In genomic region chr14:68081489-68081888, GRCh38 we compare ENCODE assay signal across 20 cellular contexts.
DNase-seq lines count a peak whose midpoint lies in the region; ATAC-seq, FAIRE-seq and TF ChIP-seq lines count a peak whose summit lies in the region.
"Had no signal": no experiment of that assay in that cellular context is flagged by ENCODE, and none has a peak within 500 bp of the region (broad histone marks: within the 10 kb centered on the region; RNA-seq: fewer than 3 reads in every experiment).

No MANE protein-coding gene starts in this region.

- TF ChIP-seq POLR2A in GM12891 (IDR thresholded peaks at IDR 0.05; ENCODE audit: low read depth, low read length) = no peak

- no peak for ATAC-seq in memory B cell (ENCODE audit: low read depth)
- ATAC-seq in GM18519 (IDR thresholded peaks at IDR 0.05; ENCODE audit: low FRiP score, unreplicated experiment) = no peak
- ATAC-seq in natural killer cell treated with Interleukin-12 subunit alpha and Interleukin-12 subunit beta and Interleukin-15 and Interleukin-18, amount 100 ng/mL, for 72 hours = no peak

- FAIRE-seq in GM12891 (lab: Jason Lieb, UNC) = peak; percentile 5

- H3K4me1 Mint-ChIP-seq in memory B cell (peaks cover 15% of the 10 kb centered on the region), CD14-positive monocyte (peaks cover 7% of the 10 kb centered on the region)
- H3K4me1 Mint-ChIP-seq in natural killer cell treated with Interleukin-12 subunit alpha and Interleukin-12 subunit beta and Interleukin-15 and Interleukin-18, amount 100 ng/mL, for 72 hours (ENCODE audit: low read depth in 2 of 2) = no peaks in the 10 kb centered on the region

- H3K27ac Mint-ChIP-seq in memory B cell (no peak overlapping the region), CD14-positive monocyte (no peak overlapping the region)
- no peak overlapping the region for H3K27ac Mint-ChIP-seq in natural killer cell treated with Interleukin-12 subunit alpha and Interleukin-12 subunit beta and Interleukin-15 and Interleukin-18, amount 100 ng/mL, for 72 hours

- TF ChIP-seq CTCF in CD14-positive monocyte (IDR thresholded peaks at IDR 0.05) = no peak

- peaks cover 4% of the 10 kb centered on the region for H3K36me3 Mint-ChIP-seq in memory B cell
- H3K36me3 Mint-ChIP-seq in CD14-positive monocyte = no peaks in the 10 kb centered on the region
- no peaks in the 10 kb centered on the region for H3K36me3 Mint-ChIP-seq in natural killer cell treated with Interleukin-12 subunit alpha and Interleukin-12 subunit beta and Interleukin-15 and Interleukin-18, amount 100 ng/mL, for 72 hours

- H3K27me3 Mint-ChIP-seq in memory B cell (no peaks in the 10 kb centered on the region), CD14-positive monocyte (ENCODE audit: low read depth in 3 of 3) (peaks cover 0 to 3% (median 0%) of the 10 kb centered on the region in 3 donors)
- no peaks in the 10 kb centered on the region for H3K27me3 Mint-ChIP-seq in natural killer cell treated with Interleukin-12 subunit alpha and Interleukin-12 subunit beta and Interleukin-15 and Interleukin-18, amount 100 ng/mL, for 72 hours

- H3K4me3 Mint-ChIP-seq in memory B cell (peak overlapping the region; percentile 25), CD14-positive monocyte (peak overlapping the region in 1 of 2 donors; percentile 27)
- H3K4me3 Mint-ChIP-seq in natural killer cell treated with Interleukin-12 subunit alpha and Interleukin-12 subunit beta and Interleukin-15 and Interleukin-18, amount 100 ng/mL, for 72 hours = no peak overlapping the region

- DNase-seq in GM12891 (ENCODE audit: insufficient read length, low spot score) (no peak), NCI-H69 (lab: John Stamatoyannopoulos, UW) (peak; percentile 16), memory B cell (ENCODE audit: low spot score in 2 of 2) (no peak), CD14-positive monocyte (ENCODE audit: low spot score) (no peak), NCI-H510A (lab: John Stamatoyannopoulos, UW) (no peak)
- no peak for DNase-seq in natural killer cell treated with Interleukin-12 subunit alpha and Interleukin-12 subunit beta and Interleukin-15 and Interleukin-18, amount 100 ng/mL, for 72 hours (ENCODE audit: low spot score)
- DNase-seq: ACHN, DMS 273 treated with DMSO at 0.1 percent for 48 hours, DND-41, GF-D8, HCEC 1CT, Kasumi-1, MM.1S, NCI-H1105 treated with DMSO at 0.1 percent for 48 hours, NCI-H1694, NCI-H2081 treated with DMSO at 0.1 percent for 48 hours, NCI-H774, OCI-M1, SHP77 had no signal

- H3K9me3 Mint-ChIP-seq in memory B cell = no peaks in the 10 kb centered on the region
- H3K9me3 Mint-ChIP-seq in CD14-positive monocyte = peaks cover 0 to 6% (median 0%) of the 10 kb centered on the region in 7 donors
- no peaks in the 10 kb centered on the region for H3K9me3 Mint-ChIP-seq in natural killer cell treated with Interleukin-12 subunit alpha and Interleukin-12 subunit beta and Interleukin-15 and Interleukin-18, amount 100 ng/mL, for 72 hours

- intact Hi-C loops in CD14-positive monocyte (cut with micrococcal nuclease) = no loop called here

TF ChIP-seq in GM12891, 5 proteins besides CTCF, POLR2A, EP300 and RAD21:
- TF ChIP-seq POLR2AphosphoS5 (IDR thresholded peaks at IDR 0.05; ENCODE audit: low read depth, low read length) (no peak), PAX5 (IDR thresholded peaks at IDR 0.05; ENCODE audit: insufficient read depth, low read length, severe bottlenecking) (no peak)
